26 cellular contexts compared by ENCODE assay signal in the genomic region with DNA sequence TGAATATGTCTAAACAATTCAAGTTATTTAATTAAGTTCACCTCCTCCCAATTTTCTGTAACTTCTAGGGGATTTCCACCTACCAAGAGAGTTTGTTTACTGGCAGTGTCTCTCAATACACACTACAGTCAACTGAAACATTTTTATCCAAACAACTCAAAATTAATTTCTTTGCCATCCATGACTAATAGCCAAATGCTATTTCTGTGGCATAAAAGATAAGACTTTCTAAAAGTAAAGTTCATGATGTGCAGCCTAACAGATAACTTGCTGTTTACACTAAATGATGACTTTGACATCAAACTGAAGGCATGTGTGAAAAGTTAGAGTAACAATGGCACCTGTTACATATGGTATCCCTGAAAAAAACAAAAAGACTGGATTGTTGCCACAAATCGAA.
"Had no signal": no experiment of that assay in that cellular context is flagged by ENCODE, and none has a peak within 500 bp of the region (broad histone marks: within the 10 kb centered on the region; RNA-seq: fewer than 3 reads in every experiment).

No MANE protein-coding gene starts in this region.

- H3K4me3 Mint-ChIP-seq: activated naive CD8-positive, alpha-beta T cell treated with anti-CD3 and anti-CD28 coated beads, Interleukin-2, amount 10 ng/mL, durations not matched to agents 7 days and 5 days; central memory CD8-positive, alpha-beta T cell; effector memory CD8-positive, alpha-beta T cell; neural crest cell; stimulated activated memory B cell treated with anti-CD40 and anti-IgM and Interleukin-4, amounts not matched to agents 10 μg/mL and 1 μg/mL and 100 μg/mL, for 72 hours had no signal

- H3K27ac ChIP-seq: breast epithelium, colonic mucosa, dorsolateral prefrontal cortex, esophagus muscularis mucosa, gastrocnemius medialis, stomach, suprapubic skin, tibial nerve had no signal

- DNase-seq: activated CD4-positive, alpha-beta T cell treated with anti-CD3 and anti-CD28 coated beads for 4 hours; activated naive CD4-positive, alpha-beta T cell; activated naive CD8-positive, alpha-beta T cell treated with anti-CD3 and anti-CD28 coated beads, Interleukin-2, amount 10 ng/mL, durations not matched to agents 7 days and 5 days; amniotic stem cell; colonic mucosa; dorsolateral prefrontal cortex; effector memory CD8-positive, alpha-beta T cell; gastrocnemius medialis; hippocampal formation; left ventricle myocardium inferior; naive thymus-derived CD4-positive, alpha-beta T cell; occipital lobe; posterior cingulate gyrus; small intestine; stimulated activated CD4-positive, alpha-beta T cell treated with anti-CD3 and anti-CD28 coated beads, Interleukin-2, amount 100 ng/mL, for 24 hours; stomach had no signal

- H3K27me3 Mint-ChIP-seq: activated naive CD8-positive, alpha-beta T cell treated with anti-CD3 and anti-CD28 coated beads, Interleukin-2, amount 10 ng/mL, durations not matched to agents 7 days and 5 days; central memory CD8-positive, alpha-beta T cell; effector memory CD8-positive, alpha-beta T cell; naive thymus-derived CD4-positive, alpha-beta T cell; stimulated activated memory B cell treated with anti-CD40 and anti-IgM and Interleukin-4, amounts not matched to agents 10 μg/mL and 1 μg/mL and 100 μg/mL, for 72 hours had no signal

- H3K27ac Mint-ChIP-seq: activated naive CD8-positive, alpha-beta T cell treated with anti-CD3 and anti-CD28 coated beads, Interleukin-2, amount 10 ng/mL, durations not matched to agents 7 days and 5 days; effector memory CD8-positive, alpha-beta T cell; stimulated activated memory B cell treated with anti-CD40 and anti-IgM and Interleukin-4, amounts not matched to agents 10 μg/mL and 1 μg/mL and 100 μg/mL, for 72 hours had no signal

- H3K4me3 ChIP-seq: breast epithelium, colonic mucosa, dorsolateral prefrontal cortex, esophagus muscularis mucosa, gastrocnemius medialis, left ventricle myocardium inferior, stomach, suprapubic skin, tibial nerve had no signal

- H3K36me3 Mint-ChIP-seq: stimulated activated memory B cell treated with anti-CD40 and anti-IgM and Interleukin-4, amounts not matched to agents 10 μg/mL and 1 μg/mL and 100 μg/mL, for 72 hours had no signal

- H3K4me1 ChIP-seq: colonic mucosa, suprapubic skin, tibial nerve had no signal

- H3K9me3 ChIP-seq: breast epithelium, colonic mucosa, esophagus muscularis mucosa, gastrocnemius medialis, left ventricle myocardium inferior, stomach, suprapubic skin, tibial nerve had no signal

- H3K27me3 ChIP-seq: colonic mucosa, esophagus muscularis mucosa, gastrocnemius medialis, stomach, suprapubic skin had no signal

- ATAC-seq: effector memory CD8-positive, alpha-beta T cell; gastrocnemius medialis; naive thymus-derived CD4-positive, alpha-beta T cell; sciatic nerve; stimulated activated memory B cell treated with anti-CD40 and anti-IgM and Interleukin-4, amounts not matched to agents 10 μg/mL and 1 μg/mL and 100 μg/mL, for 72 hours had no signal

- FAIRE-seq: endothelial cell of umbilical vein, urothelium cell line had no signal

- H3K9me3 Mint-ChIP-seq: activated naive CD8-positive, alpha-beta T cell treated with anti-CD3 and anti-CD28 coated beads, Interleukin-2, amount 10 ng/mL, durations not matched to agents 7 days and 5 days; central memory CD8-positive, alpha-beta T cell; effector memory CD8-positive, alpha-beta T cell; stimulated activated memory B cell treated with anti-CD40 and anti-IgM and Interleukin-4, amounts not matched to agents 10 μg/mL and 1 μg/mL and 100 μg/mL, for 72 hours had no signal

- H3K36me3 ChIP-seq: breast epithelium, colonic mucosa, esophagus muscularis mucosa, gastrocnemius medialis, left ventricle myocardium inferior, stomach, suprapubic skin, tibial nerve had no signal
